In genomic region chr4:24584175-24584850, GRCh38 we compare ENCODE assay signal across 1 cellular context.
A peak's percentile ranks its signal among the peaks of the same experiment; 100 is the strongest.
TF ChIP-seq lines count a peak whose summit lies in the region.

Gene DHX15, minus strand, starts transcription at chr4:24584554. Its CDS starts 161 bp downstream, at chr4:24584393.

TF ChIP-seq in HepG2, 621 proteins besides CTCF, POLR2A, EP300 and RAD21 (continued from another document):
- TF ChIP-seq ZFP62 (CRISPR knock-in tag; IDR thresholded peaks at IDR 0.05): no peak
- TF ChIP-seq KAT8 (CRISPR knock-in tag; IDR thresholded peaks at IDR 0.05): peak; percentile 84
- TF ChIP-seq ZNF234 (CRISPR knock-in tag; conservative IDR thresholded peaks at IDR 0.05): 0 out of 2 replicates have a peak, but pooled peaks have one; percentile 52
- no peak for TF ChIP-seq NFE2L1 (CRISPR knock-in tag; IDR thresholded peaks at IDR 0.05; ENCODE audit: borderline replicate concordance)
- peak; percentile 81 for TF ChIP-seq POGZ (CRISPR knock-in tag; IDR thresholded peaks at IDR 0.05)
- peak; percentile 91 for TF ChIP-seq ZMAT3 (CRISPR knock-in tag; conservative IDR thresholded peaks at IDR 0.05)
- no peak for TF ChIP-seq ZNF30 (CRISPR knock-in tag; IDR thresholded peaks at IDR 0.05)
- TF ChIP-seq TFE3 (CRISPR knock-in tag; IDR thresholded peaks at IDR 0.05): no peak; the same call in 1 of the 2 replicates
- TF ChIP-seq, protein P1, sequence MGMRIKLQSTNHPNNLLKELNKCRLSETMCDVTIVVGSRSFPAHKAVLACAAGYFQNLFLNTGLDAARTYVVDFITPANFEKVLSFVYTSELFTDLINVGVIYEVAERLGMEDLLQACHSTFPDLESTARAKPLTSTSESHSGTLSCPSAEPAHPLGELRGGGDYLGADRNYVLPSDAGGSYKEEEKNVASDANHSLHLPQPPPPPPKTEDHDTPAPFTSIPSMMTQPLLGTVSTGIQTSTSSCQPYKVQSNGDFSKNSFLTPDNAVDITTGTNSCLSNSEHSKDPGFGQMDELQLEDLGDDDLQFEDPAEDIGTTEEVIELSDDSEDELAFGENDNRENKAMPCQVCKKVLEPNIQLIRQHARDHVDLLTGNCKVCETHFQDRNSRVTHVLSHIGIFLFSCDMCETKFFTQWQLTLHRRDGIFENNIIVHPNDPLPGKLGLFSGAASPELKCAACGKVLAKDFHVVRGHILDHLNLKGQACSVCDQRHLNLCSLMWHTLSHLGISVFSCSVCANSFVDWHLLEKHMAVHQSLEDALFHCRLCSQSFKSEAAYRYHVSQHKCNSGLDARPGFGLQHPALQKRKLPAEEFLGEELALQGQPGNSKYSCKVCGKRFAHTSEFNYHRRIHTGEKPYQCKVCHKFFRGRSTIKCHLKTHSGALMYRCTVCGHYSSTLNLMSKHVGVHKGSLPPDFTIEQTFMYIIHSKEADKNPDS (CRISPR knock-in tag; IDR thresholded peaks at IDR 0.05): no peak
- TF ChIP-seq ZNF260 (CRISPR knock-in tag; IDR thresholded peaks at IDR 0.05; ENCODE audit: borderline replicate concordance, low read depth): no peak
- no peak for TF ChIP-seq RBAK (CRISPR knock-in tag; IDR thresholded peaks at IDR 0.05)
- TF ChIP-seq SOX13 (IDR thresholded peaks at IDR 0.05): no peak
- TF ChIP-seq SOX13 (CRISPR knock-in tag; conservative IDR thresholded peaks at IDR 0.05 in 1 of 2, IDR thresholded peaks at IDR 0.05 in 1 of 2): peak in 1 of 2 experiments; percentile 12; a peak in 1 of 4 replicates
